ENCODE assay signal across 16 cellular contexts in the genomic region with DNA sequence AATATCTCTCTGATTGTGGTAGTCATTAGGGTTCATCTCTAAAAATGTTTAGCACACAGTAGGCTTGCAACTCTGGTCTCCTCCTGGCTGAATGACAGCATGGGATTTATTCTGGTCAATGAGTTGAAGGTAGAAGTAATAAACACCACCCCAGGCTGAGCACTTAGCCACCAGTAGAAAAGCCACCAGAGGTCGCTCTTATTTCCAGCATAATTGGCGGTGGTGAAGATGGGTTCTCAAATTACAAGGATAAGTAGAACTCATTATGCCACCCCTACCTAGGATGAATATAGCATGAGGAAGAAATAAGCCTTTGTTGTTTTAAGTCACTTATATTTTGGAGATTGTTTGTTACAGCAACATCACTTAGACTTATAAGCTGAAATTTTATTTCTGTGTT.
DNase-seq lines count a peak whose midpoint lies in the region; ATAC-seq and TF ChIP-seq lines count a peak whose summit lies in the region.
"Had no signal": no experiment of that assay in that cellular context is flagged by ENCODE, and none has a peak within 500 bp of the region (broad histone marks: within the 10 kb centered on the region; RNA-seq: fewer than 3 reads in every experiment).

No MANE protein-coding gene starts in this region.

- H3K4me1 Mint-ChIP-seq in immature natural killer cell, result no peaks in the 10 kb centered on the region
- H3K4me1 Mint-ChIP-seq: activated naive CD4-positive, alpha-beta T cell treated with anti-CD3 and anti-CD28 coated beads, Interleukin-2, amount 50 U/mL, for 24 hours; CD4-positive, alpha-beta memory T cell; nephron had no signal

- H3K4me3 Mint-ChIP-seq in immature natural killer cell, result no peak overlapping the region
- H3K4me3 Mint-ChIP-seq: activated naive CD4-positive, alpha-beta T cell treated with anti-CD3 and anti-CD28 coated beads, Interleukin-2, amount 50 U/mL, for 24 hours; CD4-positive, alpha-beta memory T cell; nephron had no signal

- no peaks in the 10 kb centered on the region for H3K4me1 ChIP-seq in RWPE2 (ENCODE audit: insufficient read depth, poor library complexity, severe bottlenecking)
- H3K4me1 ChIP-seq: colonic mucosa, testis had no signal

- H3K9me3 Mint-ChIP-seq in immature natural killer cell, result peaks cover 3 to 12% (median 7%) of the 10 kb centered on the region in 6 donors
- H3K9me3 Mint-ChIP-seq: activated naive CD4-positive, alpha-beta T cell treated with anti-CD3 and anti-CD28 coated beads, Interleukin-2, amount 50 U/mL, for 24 hours; nephron had no signal

- H3K27me3 Mint-ChIP-seq in immature natural killer cell (ENCODE audit: low read depth in 3 of 3), result no peaks in the 10 kb centered on the region
- H3K27me3 Mint-ChIP-seq: activated naive CD4-positive, alpha-beta T cell treated with anti-CD3 and anti-CD28 coated beads, Interleukin-2, amount 50 U/mL, for 24 hours; CD4-positive, alpha-beta memory T cell had no signal

- H3K4me3 ChIP-seq in GM12865 (ENCODE audit: low read depth, low read length) (no peak overlapping the region), RWPE2 (ENCODE audit: severe bottlenecking) (no peak overlapping the region)
- H3K4me3 ChIP-seq: colonic mucosa, smooth muscle cell, testis had no signal

- no peak overlapping the region for H3K27ac ChIP-seq in RWPE2 (ENCODE audit: poor library complexity, severe bottlenecking)
- H3K27ac ChIP-seq: colonic mucosa, testis had no signal

- no peaks in the 10 kb centered on the region for H3K9me3 ChIP-seq in RWPE2 (ENCODE audit: severe bottlenecking)
- H3K9me3 ChIP-seq: colonic mucosa, testis had no signal

- no peak overlapping the region for H3K27ac Mint-ChIP-seq in immature natural killer cell
- H3K27ac Mint-ChIP-seq: activated naive CD4-positive, alpha-beta T cell treated with anti-CD3 and anti-CD28 coated beads, Interleukin-2, amount 50 U/mL, for 24 hours; CD4-positive, alpha-beta memory T cell; nephron had no signal

- H3K36me3 ChIP-seq in RWPE2 (ENCODE audit: low read depth), result no peaks in the 10 kb centered on the region
- H3K36me3 ChIP-seq: colonic mucosa had no signal

- DNase-seq in GM12865 (ENCODE audit: low read depth), result peak; percentile 22
- DNase-seq in HuH-7 (ENCODE audit: low spot score), result peak; percentile 48
- no peak for DNase-seq in RWPE2 (ENCODE audit: low spot score)
- DNase-seq in iPS-NIHi11 (ENCODE audit: low spot score), result peak; percentile 50
- no peak for DNase-seq in immature natural killer cell
- DNase-seq: CD4-positive, alpha-beta memory T cell; colonic mucosa; foreskin fibroblast; kidney glomerular epithelial cell; testis had no signal

- H3K27me3 ChIP-seq in RWPE2 (ENCODE audit: insufficient read depth, poor library complexity, severe bottlenecking), result no peaks in the 10 kb centered on the region
- H3K27me3 ChIP-seq: colonic mucosa, testis had no signal

- H3K36me3 Mint-ChIP-seq in immature natural killer cell, result no peaks in the 10 kb centered on the region
- H3K36me3 Mint-ChIP-seq: activated naive CD4-positive, alpha-beta T cell treated with anti-CD3 and anti-CD28 coated beads, Interleukin-2, amount 50 U/mL, for 24 hours; CD4-positive, alpha-beta memory T cell had no signal

- TF ChIP-seq CTCF in GM12865 (IDR thresholded peaks at IDR 0.05; ENCODE audit: insufficient read depth, low read depth, low read length, missing control alignments) (peak; percentile 30), RWPE2 (IDR thresholded peaks at IDR 0.05; ENCODE audit: poor library complexity, severe bottlenecking) (peak; percentile 20)

- ATAC-seq in RWPE2 (ENCODE audit: low read depth) (no peak), HG02973 (IDR thresholded peaks at IDR 0.05; ENCODE audit: unreplicated experiment) (no peak), GM18858 (IDR thresholded peaks at IDR 0.05; ENCODE audit: unreplicated experiment) (no peak), GM21515 (IDR thresholded peaks at IDR 0.05; ENCODE audit: unreplicated experiment) (no peak)

Comparison
In these comparisons a context has a peak if more than half of its experiments do, and no peak if none do; other contexts are left out.
1. DNase-seq: peak in GM12865 (single experiment), HuH-7 (single experiment) and iPS-NIHi11 (single experiment); none in RWPE2 (single experiment) and immature natural killer cell (0 of 3).